9 cellular contexts compared by ENCODE assay signal in genomic region chr10:101012525-101013364, GRCh38. TPM values are rescaled to one million over a fixed set of nuclear protein-coding genes. Genes with fewer than 3 reads are reported as not detected.
A peak's percentile ranks its signal among the peaks of the same experiment; 100 is the strongest.
DNase-seq lines count a peak whose midpoint lies in the region; ATAC-seq and TF ChIP-seq lines count a peak whose summit lies in the region.
"Had no signal": no experiment of that assay in that cellular context is flagged by ENCODE, and none has a peak within 500 bp of the region (broad histone marks: within the 10 kb centered on the region; RNA-seq: fewer than 3 reads in every experiment).

No MANE protein-coding gene starts in this region.

- peak overlapping the region; percentile 81 for H3K27ac Mint-ChIP-seq in activated CD4-positive, alpha-beta T cell treated with anti-CD3 and anti-CD28 coated beads, Interleukin-2, amount 10 ng/mL, durations not matched to agents 24 days and 14 days

- TF ChIP-seq CTCF in AG09319 (IDR thresholded peaks at IDR 0.05; ENCODE audit: low read depth, low read length), result peak; percentile 77

- ATAC-seq in GM18861 (IDR thresholded peaks at IDR 0.05; ENCODE audit: unreplicated experiment) (peak; percentile 77), HG03196 (IDR thresholded peaks at IDR 0.05; ENCODE audit: unreplicated experiment) (peak; percentile 59)

- peaks cover 28% of the 10 kb centered on the region for H3K27me3 Mint-ChIP-seq in activated CD4-positive, alpha-beta T cell treated with anti-CD3 and anti-CD28 coated beads, Interleukin-2, amount 10 ng/mL, durations not matched to agents 24 days and 14 days

- no peaks in the 10 kb centered on the region for H3K36me3 Mint-ChIP-seq in activated CD4-positive, alpha-beta T cell treated with anti-CD3 and anti-CD28 coated beads, Interleukin-2, amount 10 ng/mL, durations not matched to agents 24 days and 14 days (ENCODE audit: low read depth)
- H3K36me3 Mint-ChIP-seq: IgD-negative memory B cell had no signal

- peak; percentile 76 for DNase-seq in AG09319 (ENCODE audit: extremely low read depth, low read depth)
- peak; percentile 86 to 90 for DNase-seq in NCI-H526 (lab: John Stamatoyannopoulos, UW)
- DNase-seq in activated CD4-positive, alpha-beta T cell treated with anti-CD3 and anti-CD28 coated beads, Interleukin-2, amount 10 ng/mL, durations not matched to agents 24 days and 14 days, result peak; percentile 92
- DNase-seq in dermis blood vessel endothelial cell, result peak; percentile 94
- peak; percentile 91 to 92 for DNase-seq in lung microvascular endothelial cell (ENCODE audit: low read depth in 2 of 2)
- DNase-seq in stimulated activated CD8-positive, alpha-beta memory T cell treated with anti-CD3 and anti-CD28 coated beads, Interleukin-12 subunit alpha, Interleukin-12 subunit beta, amount 100 ng/mL, for 4 hours (ENCODE audit: low read depth), result peak; percentile 55

- no peak overlapping the region for H3K4me3 Mint-ChIP-seq in activated CD4-positive, alpha-beta T cell treated with anti-CD3 and anti-CD28 coated beads, Interleukin-2, amount 10 ng/mL, durations not matched to agents 24 days and 14 days
- H3K4me3 Mint-ChIP-seq: IgD-negative memory B cell had no signal

- H3K4me1 Mint-ChIP-seq in activated CD4-positive, alpha-beta T cell treated with anti-CD3 and anti-CD28 coated beads, Interleukin-2, amount 10 ng/mL, durations not matched to agents 24 days and 14 days, result peaks cover 26% of the 10 kb centered on the region

- intact Hi-C loops in activated CD4-positive, alpha-beta T cell treated with anti-CD3 and anti-CD28 coated beads, Interleukin-2, amount 10 ng/mL, durations not matched to agents 24 days and 14 days (cut with micrococcal nuclease), result loop anchor here (1.0 kb wide), 2 partner anchors 14 to 19 kb away; partner anchors contain the start of genes PDZD7 and SFXN3

- H3K9me3 Mint-ChIP-seq in activated CD4-positive, alpha-beta T cell treated with anti-CD3 and anti-CD28 coated beads, Interleukin-2, amount 10 ng/mL, durations not matched to agents 24 days and 14 days, result no peaks in the 10 kb centered on the region
- H3K9me3 Mint-ChIP-seq: IgD-negative memory B cell had no signal

RNA-seq across cellular contexts. Expression of gene LZTS2, which starts 13.1 kb away (rescaled TPM):
- total RNA-seq in activated CD4-positive, alpha-beta T cell treated with anti-CD3 and anti-CD28 coated beads, Interleukin-2, amount 10 ng/mL, durations not matched to agents 24 days and 14 days, result 21.8 and 22.7 TPM in 2 replicates
- total RNA-seq in dermis blood vessel endothelial cell (43.6 and 57.8 TPM in 2 replicates), lung microvascular endothelial cell (28.2 and 29.2 TPM in 2 replicates)

RNA-seq across cellular contexts. Expression of gene PDZD7, which starts 18.2 kb away (rescaled TPM):
- total RNA-seq in activated CD4-positive, alpha-beta T cell treated with anti-CD3 and anti-CD28 coated beads, Interleukin-2, amount 10 ng/mL, durations not matched to agents 24 days and 14 days, result 0.38 and 0.93 TPM in 2 replicates
- total RNA-seq in dermis blood vessel endothelial cell (0.34 and 0.88 TPM in 2 replicates), lung microvascular endothelial cell (0.20 and 0.44 TPM in 2 replicates)

RNA-seq across cellular contexts. Expression of gene SFXN3, which starts 18.3 kb away (rescaled TPM):
- 36.0 and 37.3 TPM in 2 replicates for total RNA-seq in activated CD4-positive, alpha-beta T cell treated with anti-CD3 and anti-CD28 coated beads, Interleukin-2, amount 10 ng/mL, durations not matched to agents 24 days and 14 days
- 64.4 and 68.9 TPM in 2 replicates for total RNA-seq in dermis blood vessel endothelial cell
- 46.4 and 56.0 TPM in 2 replicates for total RNA-seq in lung microvascular endothelial cell

RNA-seq across cellular contexts. Expression of gene TWNK, which starts 25.4 kb away (rescaled TPM):
- total RNA-seq in activated CD4-positive, alpha-beta T cell treated with anti-CD3 and anti-CD28 coated beads, Interleukin-2, amount 10 ng/mL, durations not matched to agents 24 days and 14 days, result 41.1 and 42.1 TPM in 2 replicates
- total RNA-seq in dermis blood vessel endothelial cell (7.7 and 8.8 TPM in 2 replicates), lung microvascular endothelial cell (3.5 and 6.3 TPM in 2 replicates)

RNA-seq across cellular contexts. Expression of gene MRPL43, which starts 25.4 kb away (rescaled TPM):
- 53.4 and 59.5 TPM in 2 replicates for total RNA-seq in activated CD4-positive, alpha-beta T cell treated with anti-CD3 and anti-CD28 coated beads, Interleukin-2, amount 10 ng/mL, durations not matched to agents 24 days and 14 days
- 50.4 and 50.6 TPM in 2 replicates for total RNA-seq in dermis blood vessel endothelial cell
- total RNA-seq in lung microvascular endothelial cell, result 45.8 and 46.4 TPM in 2 replicates

Comparison
In these comparisons a context has a peak if more than half of its experiments do, and no peak if none do; other contexts are left out.
1. Peak in every context shown above with its lines: DNase-seq and ATAC-seq.